1 cellular context compared by ENCODE assay signal in the genomic region with DNA sequence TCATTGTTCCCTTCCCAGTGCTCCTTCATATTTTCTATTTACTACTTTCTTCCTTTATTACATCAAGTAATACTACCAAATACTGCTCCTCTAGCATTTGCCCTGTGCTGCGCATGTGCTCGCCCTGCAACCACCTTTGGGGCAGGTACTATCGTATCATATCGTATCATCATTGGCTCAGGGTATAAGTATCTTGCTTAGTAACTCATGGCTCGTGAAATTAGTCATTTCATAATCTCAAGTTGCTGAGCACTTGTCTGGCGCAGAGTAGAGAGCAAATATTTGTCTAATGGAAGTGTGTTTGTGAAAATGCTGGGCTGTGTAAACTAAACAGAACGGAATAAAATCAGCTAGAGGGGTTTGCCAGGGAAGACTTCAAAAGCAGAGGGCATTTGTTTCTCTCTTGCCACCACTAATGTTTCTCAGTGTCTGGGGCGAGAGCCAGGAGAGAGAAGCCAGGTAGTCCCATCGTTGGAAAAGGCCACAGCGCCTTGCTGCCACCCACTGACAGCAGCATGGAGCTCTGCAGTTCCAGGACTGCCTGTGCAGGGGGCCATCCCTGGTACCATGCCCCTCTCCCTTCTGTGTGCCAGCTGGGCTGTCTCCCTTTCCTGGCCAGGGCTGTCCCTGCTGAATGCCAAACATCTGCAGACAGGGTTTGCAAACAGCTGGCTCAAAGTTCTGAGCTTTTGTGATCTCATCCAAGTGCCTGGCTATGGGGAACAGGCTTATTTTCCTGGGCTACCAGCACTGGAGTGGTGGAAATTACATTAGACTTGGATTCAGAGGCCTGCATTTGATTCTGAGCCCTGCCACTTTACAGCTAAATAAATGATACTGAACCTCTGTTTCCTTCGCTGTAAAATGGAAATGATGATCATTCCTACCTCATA.
TF ChIP-seq lines count a peak whose summit lies in the region.

No MANE protein-coding gene starts in this region.

TF ChIP-seq in IMR-90, 13 proteins besides CTCF, POLR2A, EP300 and RAD21:
- TF ChIP-seq CHD1 (IDR thresholded peaks at IDR 0.05; ENCODE audit: low read depth, low read length) (no peak), SMC3 (IDR thresholded peaks at IDR 0.05; ENCODE audit: low read depth, low read length) (0 out of 2 replicates have a peak, but pooled peaks have one; percentile 17), NFE2L2 (IDR thresholded peaks at IDR 0.05; ENCODE audit: low read depth, low read length) (no peak), ELK1 (IDR thresholded peaks at IDR 0.05; ENCODE audit: borderline replicate concordance, low read depth, low read length) (no peak), CEBPB (IDR thresholded peaks at IDR 0.05; ENCODE audit: low read depth, low read length) (0 out of 2 replicates have a peak, but pooled peaks have one; percentile 9), RFX5 (IDR thresholded peaks at IDR 0.05; ENCODE audit: low read depth, low read length) (no peak), MAZ (IDR thresholded peaks at IDR 0.05; ENCODE audit: borderline replicate concordance, low read depth, low read length) (no peak), RCOR1 (IDR thresholded peaks at IDR 0.05; ENCODE audit: insufficient replicate concordance, low read length) (no peak)
